In genomic region chr12:10097521-10097920, GRCh38 we compare ENCODE assay signal across 1 cellular context.
TF ChIP-seq lines count a peak whose summit lies in the region.

No MANE protein-coding gene starts in this region.

TF ChIP-seq in HEK293, 187 proteins besides CTCF, POLR2A, EP300 and RAD21 (continued from another document):
- TF ChIP-seq, protein P1, sequence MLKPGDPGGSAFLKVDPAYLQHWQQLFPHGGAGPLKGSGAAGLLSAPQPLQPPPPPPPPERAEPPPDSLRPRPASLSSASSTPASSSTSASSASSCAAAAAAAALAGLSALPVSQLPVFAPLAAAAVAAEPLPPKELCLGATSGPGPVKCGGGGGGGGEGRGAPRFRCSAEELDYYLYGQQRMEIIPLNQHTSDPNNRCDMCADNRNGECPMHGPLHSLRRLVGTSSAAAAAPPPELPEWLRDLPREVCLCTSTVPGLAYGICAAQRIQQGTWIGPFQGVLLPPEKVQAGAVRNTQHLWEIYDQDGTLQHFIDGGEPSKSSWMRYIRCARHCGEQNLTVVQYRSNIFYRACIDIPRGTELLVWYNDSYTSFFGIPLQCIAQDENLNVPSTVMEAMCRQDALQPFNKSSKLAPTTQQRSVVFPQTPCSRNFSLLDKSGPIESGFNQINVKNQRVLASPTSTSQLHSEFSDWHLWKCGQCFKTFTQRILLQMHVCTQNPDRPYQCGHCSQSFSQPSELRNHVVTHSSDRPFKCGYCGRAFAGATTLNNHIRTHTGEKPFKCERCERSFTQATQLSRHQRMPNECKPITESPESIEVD (tag by site-specific recombination; IDR thresholded peaks at IDR 0.05): peak; percentile 36; the same call in 1 of the 2 replicates
TF ChIP-seq in HEK293: peak in this region for 2.
